8 cellular contexts compared by ENCODE assay signal in genomic region chr22:29827651-29828050, GRCh38. TPM values are rescaled to one million over a fixed set of nuclear protein-coding genes. Genes with fewer than 3 reads are reported as not detected.
DNase-seq lines count a peak whose midpoint lies in the region; TF ChIP-seq lines count a peak whose summit lies in the region.
"Not testable (repeated sequence)": the region's sequence is repeated elsewhere in the genome, so short reads cannot be mapped to it uniquely, and the experiment has no call there.

No MANE protein-coding gene starts in this region.

- peak overlapping the region; percentile 11 for H3K27ac Mint-ChIP-seq in activated CD4-positive, alpha-beta T cell treated with anti-CD3 and anti-CD28 coated beads, Interleukin-2, amount 10 ng/mL, durations not matched to agents 24 days and 14 days
- peak overlapping the region; percentile 14 for H3K27ac Mint-ChIP-seq in MCF 10A (ENCODE audit: low read depth, unreplicated experiment)

- BruUV-seq in MCF 10A (replicated peaks; lab: Mats Ljungman, UMichigan): not testable (repeated sequence)

- not testable (repeated sequence) for H3K9me3 Mint-ChIP-seq in activated CD4-positive, alpha-beta T cell treated with anti-CD3 and anti-CD28 coated beads, Interleukin-2, amount 10 ng/mL, durations not matched to agents 24 days and 14 days; MCF 10A (ENCODE audit: unreplicated experiment)

- POLR2A ChIA-PET in MCF 10A (lab: Yijun Ruan, JAX): interaction anchor here (1.3 to 2.1 kb wide), 2 partner anchors 10 kb away, joined by 6 to 7 read pairs; partner anchors contain the start of gene ASCC2

- intact Hi-C loops in activated CD4-positive, alpha-beta T cell treated with anti-CD3 and anti-CD28 coated beads, Interleukin-2, amount 10 ng/mL, durations not matched to agents 24 days and 14 days (cut with micrococcal nuclease); MCF 10A (cut with micrococcal nuclease): not testable (repeated sequence)

- DNase-seq in Caki2 (ENCODE audit: low read depth): peak; percentile 53
- peak; percentile 20 for DNase-seq in HT1080 (ENCODE audit: low read depth)
- DNase-seq in activated CD4-positive, alpha-beta T cell treated with anti-CD3 and anti-CD28 coated beads, Interleukin-2, amount 10 ng/mL, durations not matched to agents 24 days and 14 days; MCF 10A (ENCODE audit: unreplicated experiment): not testable (repeated sequence)
- peak; percentile 69 for DNase-seq in epithelial cell of proximal tubule (ENCODE audit: low read depth)
- peak; percentile 31 for DNase-seq in glomerular visceral epithelial cell (ENCODE audit: extremely low spot score)
- DNase-seq in mucosa of gallbladder (ENCODE audit: low spot score): peak; percentile 45
- peak; percentile 51 for DNase-seq in stromal cell of bone marrow (ENCODE audit: low read depth)

- in situ Hi-C loops in Caki2 (cut with HindIII; ENCODE audit: low pct_unique_long_range_greater_than_20kb, low sequenced_read_pairs): not testable (repeated sequence)

- CTCF ChIA-PET in MCF 10A (lab: Yijun Ruan, JAX): interaction anchor here (1.0 kb wide), 1 partner anchor 178 kb away, joined by 3 read pairs; no protein-coding TSS in a partner anchor

- not testable (repeated sequence) for H3K4me1 Mint-ChIP-seq in activated CD4-positive, alpha-beta T cell treated with anti-CD3 and anti-CD28 coated beads, Interleukin-2, amount 10 ng/mL, durations not matched to agents 24 days and 14 days; MCF 10A (ENCODE audit: insufficient read depth, unreplicated experiment)

- H3K4me3 Mint-ChIP-seq in activated CD4-positive, alpha-beta T cell treated with anti-CD3 and anti-CD28 coated beads, Interleukin-2, amount 10 ng/mL, durations not matched to agents 24 days and 14 days; MCF 10A (ENCODE audit: unreplicated experiment): not testable (repeated sequence)

- H3K36me3 Mint-ChIP-seq in activated CD4-positive, alpha-beta T cell treated with anti-CD3 and anti-CD28 coated beads, Interleukin-2, amount 10 ng/mL, durations not matched to agents 24 days and 14 days (ENCODE audit: low read depth): peaks cover 50% of the 10 kb centered on the region
- peaks cover 67% of the 10 kb centered on the region for H3K36me3 Mint-ChIP-seq in MCF 10A (ENCODE audit: insufficient read depth, unreplicated experiment)

- not testable (repeated sequence) for TF ChIP-seq CTCF in MCF 10A (IDR thresholded peaks at IDR 0.05; ENCODE audit: unreplicated experiment); epithelial cell of proximal tubule (conservative IDR thresholded peaks at IDR 0.05; ENCODE audit: low read depth, low read length)

- H3K4me3 ChIP-seq in epithelial cell of proximal tubule (ENCODE audit: low read depth, low read length): not testable (repeated sequence)

- not testable (repeated sequence) for H3K27me3 Mint-ChIP-seq in activated CD4-positive, alpha-beta T cell treated with anti-CD3 and anti-CD28 coated beads, Interleukin-2, amount 10 ng/mL, durations not matched to agents 24 days and 14 days; MCF 10A (ENCODE audit: insufficient read depth, unreplicated experiment)

RNA-seq across cellular contexts. Expression of gene ASCC2, which starts 10.4 kb away (rescaled TPM):
- total RNA-seq in Caki2 (2014; rRNA removed; shearing (Covaris generic); ENCODE audit: low replicate concordance): 20.9 and 23.7 TPM in 2 replicates
- total RNA-seq in HT1080 (2014; rRNA removed; shearing (Covaris generic)): 48.0 and 49.1 TPM in 2 replicates
- polyA plus RNA-seq in HT1080 (2015; cell fraction: cytosol; rRNA removed): 38.7 and 39.7 TPM in 2 replicates
- 48.7 and 60.7 TPM in 2 replicates for polyA plus RNA-seq in HT1080 (2015; cell fraction: nucleus; rRNA removed)
- total RNA-seq in activated CD4-positive, alpha-beta T cell treated with anti-CD3 and anti-CD28 coated beads, Interleukin-2, amount 10 ng/mL, durations not matched to agents 24 days and 14 days: 78.5 and 81.3 TPM in 2 replicates
- total RNA-seq in MCF 10A (2022): 63.2 and 70.7 TPM in 2 replicates
- total RNA-seq in epithelial cell of proximal tubule: 24.0 and 29.1 TPM in 2 replicates
- 60.7 TPM for total RNA-seq in mucosa of gallbladder

RNA-seq across cellular contexts. Expression of gene MTMR3, which starts 55.3 kb away (rescaled TPM):
- 17.2 and 34.4 TPM in 2 replicates for total RNA-seq in Caki2 (2014; rRNA removed; shearing (Covaris generic); ENCODE audit: low replicate concordance)
- total RNA-seq in HT1080 (2014; rRNA removed; shearing (Covaris generic)): 9.5 and 10.9 TPM in 2 replicates
- polyA plus RNA-seq in HT1080 (2015; cell fraction: cytosol; rRNA removed): 7.7 and 8.5 TPM in 2 replicates
- polyA plus RNA-seq in HT1080 (2015; cell fraction: nucleus; rRNA removed): 33.4 and 38.5 TPM in 2 replicates
- total RNA-seq in activated CD4-positive, alpha-beta T cell treated with anti-CD3 and anti-CD28 coated beads, Interleukin-2, amount 10 ng/mL, durations not matched to agents 24 days and 14 days: 21.0 and 23.9 TPM in 2 replicates
- total RNA-seq in MCF 10A (2022): 34.4 and 36.4 TPM in 2 replicates
- total RNA-seq in epithelial cell of proximal tubule: 10.1 and 36.4 TPM in 2 replicates
- 50.7 TPM for total RNA-seq in mucosa of gallbladder
